30 cellular contexts compared by ENCODE assay signal in genomic region chr7:35255909-35256876, GRCh38. TPM values are rescaled to one million over a fixed set of nuclear protein-coding genes. Genes with fewer than 3 reads are reported as not detected.
DNase-seq lines count a peak whose midpoint lies in the region; ATAC-seq, FAIRE-seq and TF ChIP-seq lines count a peak whose summit lies in the region.
"Had no signal": no experiment of that assay in that cellular context is flagged by ENCODE, and none has a peak within 500 bp of the region (broad histone marks: within the 10 kb centered on the region; RNA-seq: fewer than 3 reads in every experiment).

No MANE protein-coding gene starts in this region.

- H3K36me3 ChIP-seq in left ventricle myocardium inferior = no peaks in the 10 kb centered on the region
- no peaks in the 10 kb centered on the region for H3K36me3 ChIP-seq in astrocyte (ENCODE audit: insufficient read depth, low read length)
- no peaks in the 10 kb centered on the region for H3K36me3 ChIP-seq in iPS-18a (ENCODE audit: control insufficient read depth, low read depth, low read length)
- H3K36me3 ChIP-seq: brain microvascular endothelial cell, lower lobe of right lung, neutrophil, spleen, thyroid gland had no signal

- peaks cover 33% of the 10 kb centered on the region for H3K9me3 Mint-ChIP-seq in astrocyte (ENCODE audit: unreplicated experiment)
- peaks cover 0 to 4% of the 10 kb centered on the region in 2 donors for H3K9me3 Mint-ChIP-seq in stimulated activated naive B cell treated with anti-CD40 and anti-IgM and Interleukin-4, amounts not matched to agents 10 μg/mL and 1 μg/mL and 100 μg/mL, for 72 hours
- H3K9me3 Mint-ChIP-seq: stimulated activated naive CD8-positive, alpha-beta T cell treated with anti-CD3 and anti-CD28 coated beads, Interleukin-15, Interleukin-2, amounts not matched to agents 100 ng/mL and 50 ng/mL, for 24 hours had no signal

- intact Hi-C loops in left ventricle myocardium inferior (cut with micrococcal nuclease) = no loop called here
- intact Hi-C loops in Right ventricle myocardium superior (cut with DNase I) = loop anchor here (5.0 to 10.0 kb wide), 2 partner anchors 121 to 169 kb away; no protein-coding TSS in a partner anchor

- H3K27me3 ChIP-seq in left ventricle myocardium inferior (ENCODE audit: low read depth) = peaks cover 98% of the 10 kb centered on the region
- peaks cover 98% of the 10 kb centered on the region for H3K27me3 ChIP-seq in astrocyte (ENCODE audit: insufficient read depth, low read length)
- H3K27me3 ChIP-seq in iPS-18a (ENCODE audit: control insufficient read depth, insufficient read depth, low read length) = peaks cover 100% of the 10 kb centered on the region

- peak overlapping the region; percentile 92 for H3K27ac ChIP-seq in left ventricle myocardium inferior (replicated peaks)
- no peak overlapping the region for H3K27ac ChIP-seq in astrocyte (ENCODE audit: low read depth, low read length)
- no peak overlapping the region for H3K27ac ChIP-seq in iPS-18a (ENCODE audit: low read length)
- H3K27ac ChIP-seq: brain microvascular endothelial cell, coronary artery, KMS-11, lower lobe of right lung, neutrophil, spleen, thyroid gland had no signal

- H3K4me3 ChIP-seq in left ventricle myocardium inferior = peak overlapping the region; percentile 73
- no peak overlapping the region for H3K4me3 ChIP-seq in astrocyte (ENCODE audit: insufficient read depth, low read depth, low read length)
- peak overlapping the region; percentile 62 for H3K4me3 ChIP-seq in iPS-18a (ENCODE audit: low read length)
- H3K4me3 ChIP-seq: lower lobe of right lung, thyroid gland had no signal

- no peaks in the 10 kb centered on the region for H3K4me1 Mint-ChIP-seq in astrocyte (ENCODE audit: low read depth, unreplicated experiment)
- H3K4me1 Mint-ChIP-seq in stimulated activated naive B cell treated with anti-CD40 and anti-IgM and Interleukin-4, amounts not matched to agents 10 μg/mL and 1 μg/mL and 100 μg/mL, for 72 hours = peaks cover 14 to 26% of the 10 kb centered on the region in 2 donors

- H4K20me1 ChIP-seq in astrocyte (ENCODE audit: insufficient read depth, low read length) = no peaks in the 10 kb centered on the region

- H3K9ac ChIP-seq in astrocyte (ENCODE audit: low read length) (no peak overlapping the region), iPS-18a (ENCODE audit: low read length) (no peak overlapping the region)
- H3K9ac ChIP-seq: KMS-11 had no signal

- H3K27ac Mint-ChIP-seq in astrocyte (ENCODE audit: unreplicated experiment) = peak overlapping the region; percentile 47
- peak overlapping the region; percentile 71 for H3K27ac Mint-ChIP-seq in stimulated activated naive B cell treated with anti-CD40 and anti-IgM and Interleukin-4, amounts not matched to agents 10 μg/mL and 1 μg/mL and 100 μg/mL, for 72 hours
- H3K27ac Mint-ChIP-seq: activated naive CD8-positive, alpha-beta T cell treated with anti-CD3 and anti-CD28 coated beads, Interleukin-2, amount 50 U/mL, for 24 hours; immature natural killer cell; stimulated activated naive CD8-positive, alpha-beta T cell treated with anti-CD3 and anti-CD28 coated beads, Interleukin-15, Interleukin-2, amounts not matched to agents 100 ng/mL and 50 ng/mL, for 24 hours had no signal

- peaks cover 86% of the 10 kb centered on the region for H3K27me3 Mint-ChIP-seq in astrocyte (ENCODE audit: low read depth, unreplicated experiment)
- peaks cover 69 to 81% of the 10 kb centered on the region in 2 donors for H3K27me3 Mint-ChIP-seq in stimulated activated naive B cell treated with anti-CD40 and anti-IgM and Interleukin-4, amounts not matched to agents 10 μg/mL and 1 μg/mL and 100 μg/mL, for 72 hours

- H3K4me1 ChIP-seq in left ventricle myocardium inferior (peaks cover 50% of the 10 kb centered on the region), astrocyte (ENCODE audit: insufficient read depth, low read length) (peaks cover 8% of the 10 kb centered on the region), iPS-18a (ENCODE audit: control insufficient read depth, low read depth, low read length) (peaks cover 33% of the 10 kb centered on the region)

- H3K36me3 Mint-ChIP-seq in astrocyte (ENCODE audit: low read depth, unreplicated experiment) = no peaks in the 10 kb centered on the region
- peaks cover 3 to 8% of the 10 kb centered on the region in 2 donors for H3K36me3 Mint-ChIP-seq in stimulated activated naive B cell treated with anti-CD40 and anti-IgM and Interleukin-4, amounts not matched to agents 10 μg/mL and 1 μg/mL and 100 μg/mL, for 72 hours

- H2AFZ ChIP-seq in astrocyte (ENCODE audit: low read depth, low read length) = no peak overlapping the region

- FAIRE-seq in astrocyte (lab: Jason Lieb, UNC) = no peak
- FAIRE-seq: GM18507, TTC549 had no signal

- H3K4me3 Mint-ChIP-seq in astrocyte (ENCODE audit: unreplicated experiment) = no peak overlapping the region
- no peak overlapping the region for H3K4me3 Mint-ChIP-seq in stimulated activated naive B cell treated with anti-CD40 and anti-IgM and Interleukin-4, amounts not matched to agents 10 μg/mL and 1 μg/mL and 100 μg/mL, for 72 hours
- H3K4me3 Mint-ChIP-seq: activated naive CD8-positive, alpha-beta T cell treated with anti-CD3 and anti-CD28 coated beads, Interleukin-2, amount 50 U/mL, for 24 hours; immature natural killer cell had no signal

- TF ChIP-seq CTCF in left ventricle myocardium inferior (IDR thresholded peaks at IDR 0.05; ENCODE audit: borderline replicate concordance) = no peak
- TF ChIP-seq CTCF in astrocyte (IDR thresholded peaks at IDR 0.05; ENCODE audit: insufficient read depth, low read depth, low read length) = no peak

- no peak for ATAC-seq in Right ventricle myocardium superior (ENCODE audit: poor library complexity)
- no peak for ATAC-seq in stimulated activated naive B cell treated with anti-CD40 and anti-IgM and Interleukin-4, amounts not matched to agents 10 μg/mL and 1 μg/mL and 100 μg/mL, for 72 hours (replicated peaks)
- ATAC-seq: activated naive CD8-positive, alpha-beta T cell treated with anti-CD3 and anti-CD28 coated beads, Interleukin-2, amount 50 U/mL, for 24 hours; lower lobe of right lung had no signal

- H3K4me2 ChIP-seq in astrocyte (ENCODE audit: low read length) = no peak overlapping the region
- H3K4me2 ChIP-seq: KMS-11 had no signal

- H3K9me3 ChIP-seq in left ventricle myocardium inferior (replicated peaks) (no peaks in the 10 kb centered on the region), astrocyte (ENCODE audit: insufficient read depth, low read depth, low read length) (peaks cover 9% of the 10 kb centered on the region), iPS-18a (ENCODE audit: control insufficient read depth, low read depth, low read length) (no peaks in the 10 kb centered on the region)
- H3K9me3 ChIP-seq: lower lobe of right lung, neutrophil, thyroid gland had no signal

- H3K79me2 ChIP-seq in astrocyte (ENCODE audit: insufficient read depth, low read length) = no peaks in the 10 kb centered on the region

- no peak for DNase-seq in left ventricle myocardium inferior
- no peak for DNase-seq in Right ventricle myocardium superior
- DNase-seq in astrocyte (ENCODE audit: low read depth) = no peak
- no peak for DNase-seq in stimulated activated naive B cell treated with anti-CD40 and anti-IgM and Interleukin-4, amounts not matched to agents 10 μg/mL and 1 μg/mL and 100 μg/mL, for 72 hours
- no peak for DNase-seq in MV-4-11 (lab: John Stamatoyannopoulos, UW)
- no peak for DNase-seq in GM19238 (ENCODE audit: insufficient read length, low spot score)
- no peak for DNase-seq in NCI-H524 treated with DMSO at 0.1 percent for 48 hours (lab: John Stamatoyannopoulos, UW)
- DNase-seq: activated effector memory CD4-positive, alpha-beta T cell treated with Interleukin-2 at 50 U/mL for 16 hours; activated naive CD8-positive, alpha-beta T cell treated with anti-CD3 and anti-CD28 coated beads, Interleukin-2, amount 50 U/mL, for 24 hours; brain microvascular endothelial cell; immature natural killer cell; lower lobe of right lung; NCI-H1048; NCI-H2029 treated with DMSO at 0.1 percent for 48 hours; NCI-H226; NCI-H82; SHP77 treated with DMSO at 0.1 percent for 48 hours; spleen; stimulated activated CD4-positive, alpha-beta T cell treated with anti-CD3 and anti-CD28 coated beads, Interleukin-4, amount 100 ng/mL, for 24 hours; SW 1271; thyroid gland had no signal

RNA-seq across cellular contexts. Expression of gene TBX20, which starts 2.3 kb away (rescaled TPM):
- total RNA-seq in left ventricle myocardium inferior (83.9 TPM), Right ventricle myocardium superior (124 TPM), astrocyte (1.1 and 1.3 TPM in 2 replicates)
- total RNA-seq: fibroblast of lung, glomerular endothelial cell, spleen had no signal

Comparison
In these comparisons a context has a peak if more than half of its experiments do, and no peak if none do; other contexts are left out.
1. RNA of gene TBX20, which starts 2.3 kb away (total RNA-seq): 124 TPM in Right ventricle myocardium superior (single experiment) and 83.9 TPM in left ventricle myocardium inferior (single experiment); 1.1 to 1.3 TPM in astrocyte; every median in the first group is over 10 times any median in the second.